ENCODE assay signal across 8 cellular contexts in genomic region chr9:33517373-33517772, GRCh38. TPM values are rescaled to one million over a fixed set of nuclear protein-coding genes. Genes with fewer than 3 reads are reported as not detected.
DNase-seq lines count a peak whose midpoint lies in the region; ATAC-seq and TF ChIP-seq lines count a peak whose summit lies in the region.

No MANE protein-coding gene starts in this region.

- no peak for TF ChIP-seq POLR2A in Peyer's patch (IDR thresholded peaks at IDR 0.05)

- H3K27ac ChIP-seq in Peyer's patch (no peak overlapping the region), psoas muscle (no peak overlapping the region)

- H3K4me1 ChIP-seq in Peyer's patch = no peaks in the 10 kb centered on the region
- H3K4me1 ChIP-seq in psoas muscle = no peaks in the 10 kb centered on the region

- in situ Hi-C loops in GM13976 (cut with MboI; ENCODE audit: low sequenced_read_pairs, unreplicated experiment) = no loop called here

- 81 to 89% (median 82%) methylated on average over 2 of the region's 2 CpGs for WGBS in psoas muscle, 3 donors

- H3K36me3 ChIP-seq in Peyer's patch (no peaks in the 10 kb centered on the region), psoas muscle (ENCODE audit: insufficient read depth in 1 of 2, low read depth in 1 of 2) (no peaks in the 10 kb centered on the region)

- H3K27me3 ChIP-seq in Peyer's patch (peaks cover 0 to under 1% of the 10 kb centered on the region in 2 donors), psoas muscle (ENCODE audit: insufficient read depth in 3 of 3, low read length in 2 of 3) (peaks cover 0 to 3% (median 2%) of the 10 kb centered on the region in 3 donors)

- H3K27me3 Mint-ChIP-seq in activated naive CD4-positive, alpha-beta T cell treated with anti-CD3 and anti-CD28 coated beads, Interleukin-2, amount 10 ng/mL, durations not matched to agents 7 days and 5 days = peaks cover 34% of the 10 kb centered on the region

- no peaks in the 10 kb centered on the region for H3K4me1 Mint-ChIP-seq in activated naive CD4-positive, alpha-beta T cell treated with anti-CD3 and anti-CD28 coated beads, Interleukin-2, amount 10 ng/mL, durations not matched to agents 7 days and 5 days

- TF ChIP-seq CTCF in GM13976 (IDR thresholded peaks at IDR 0.05; ENCODE audit: borderline replicate concordance, control extremely low read depth, extremely low read depth, insufficient read depth, missing control alignments) = peak; percentile 50
- TF ChIP-seq CTCF in Peyer's patch (IDR thresholded peaks at IDR 0.05) = peak in 5 of 6 experiments; percentile 2 to 54 (median 34)
- TF ChIP-seq CTCF in epithelial cell of proximal tubule (conservative IDR thresholded peaks at IDR 0.05; ENCODE audit: low read depth, low read length) = peak; percentile 76
- peak; percentile 50 for TF ChIP-seq CTCF in psoas muscle (IDR thresholded peaks at IDR 0.05)

- H3K4me3 ChIP-seq in Peyer's patch (no peak overlapping the region), epithelial cell of proximal tubule (ENCODE audit: low read depth, low read length) (no peak overlapping the region), psoas muscle (no peak overlapping the region)

- peak; percentile 32 to 40 for DNase-seq in AML-193 (lab: John Stamatoyannopoulos, UW)
- peak; percentile 17 for DNase-seq in GM13976 (ENCODE audit: low spot score)
- peak in 1 of 3 donors; percentile 50 for DNase-seq in Peyer's patch
- no peak for DNase-seq in epithelial cell of proximal tubule (ENCODE audit: low read depth)
- no peak for DNase-seq in psoas muscle
- no peak for DNase-seq in activated CD8-positive, alpha-beta memory T cell treated with anti-CD3 and anti-CD28 coated beads, Interleukin-2, amount 50 U/mL, for 48 hours
- no peak for DNase-seq in activated naive CD4-positive, alpha-beta T cell treated with anti-CD3 and anti-CD28 coated beads, Interleukin-2, amount 10 ng/mL, durations not matched to agents 7 days and 5 days

- no peak overlapping the region for H3K4me3 Mint-ChIP-seq in activated naive CD4-positive, alpha-beta T cell treated with anti-CD3 and anti-CD28 coated beads, Interleukin-2, amount 10 ng/mL, durations not matched to agents 7 days and 5 days

- H3K36me3 Mint-ChIP-seq in activated naive CD4-positive, alpha-beta T cell treated with anti-CD3 and anti-CD28 coated beads, Interleukin-2, amount 10 ng/mL, durations not matched to agents 7 days and 5 days = no peaks in the 10 kb centered on the region

- no peaks in the 10 kb centered on the region for H3K9me3 Mint-ChIP-seq in activated naive CD4-positive, alpha-beta T cell treated with anti-CD3 and anti-CD28 coated beads, Interleukin-2, amount 10 ng/mL, durations not matched to agents 7 days and 5 days

- ATAC-seq in psoas muscle (peak in 1 of 4 donors; percentile 64), HG03135 (IDR thresholded peaks at IDR 0.05; ENCODE audit: unreplicated experiment) (no peak)

- H3K9me3 ChIP-seq in Peyer's patch (no peaks in the 10 kb centered on the region), psoas muscle (no peaks in the 10 kb centered on the region)

- no peak overlapping the region for H3K27ac Mint-ChIP-seq in activated naive CD4-positive, alpha-beta T cell treated with anti-CD3 and anti-CD28 coated beads, Interleukin-2, amount 10 ng/mL, durations not matched to agents 7 days and 5 days

- CTCF ChIA-PET in activated naive CD4-positive, alpha-beta T cell treated with anti-CD3 and anti-CD28 coated beads, Interleukin-2, amount 10 ng/mL, durations not matched to agents 7 days and 5 days (lab: Charles Lee) = interaction anchor here (0.6 to 1.4 kb wide), 3 partner anchors 15 to 143 kb away, joined by 3 read pairs; no protein-coding TSS in a partner anchor

- intact Hi-C loops in psoas muscle (cut with DNase I) = loop anchor here in 1 of 2 donors (5.0 kb wide), 1 partner anchor 110 kb away; no protein-coding TSS in a partner anchor

RNA-seq across cellular contexts. Expression of gene ANKRD18B, which starts 6.7 kb away (rescaled TPM):
- total RNA-seq in Peyer's patch = not detected
- total RNA-seq in epithelial cell of proximal tubule = 3.1 and 3.4 TPM in 2 replicates
- total RNA-seq in psoas muscle = under 1 TPM in 3 of 4 donors, not detected in 1; 0.25 to 0.43 (median 0.30) TPM
- under 1 TPM in 2 of 3 donors, not detected in 1; 0.01 to 0.07 TPM for polyA plus RNA-seq in psoas muscle

RNA-seq across cellular contexts. Expression of gene NOL6, which starts 43.6 kb away (rescaled TPM):
- total RNA-seq in Peyer's patch (10 to 100 TPM; 14.5 to 26.4 (median 18.4) TPM), epithelial cell of proximal tubule (19.3 and 45.4 TPM in 2 replicates), psoas muscle (10 to 100 TPM; 18.8 to 39.9 (median 33.1) TPM)
- 10 to 100 TPM; 24.6 to 37.2 (median 34.3) TPM for polyA plus RNA-seq in psoas muscle

Comparison
In these comparisons a context has a peak if more than half of its experiments do, and no peak if none do; other contexts are left out.
1. DNase-seq: peak in AML-193 (2 of 2) and GM13976 (single experiment); none in epithelial cell of proximal tubule (single experiment), psoas muscle (0 of 2), activated CD8-positive, alpha-beta memory T cell treated with anti-CD3 and anti-CD28 coated beads, Interleukin-2, amount 50 U/mL, for 48 hours (single experiment) and activated naive CD4-positive, alpha-beta T cell treated with anti-CD3 and anti-CD28 coated beads, Interleukin-2, amount 10 ng/mL, durations not matched to agents 7 days and 5 days (single experiment).
2. Peak in every context shown above with its lines, with median percentiles within 50 percentile points of each other: CTCF ChIP-seq.